In the genomic region with DNA sequence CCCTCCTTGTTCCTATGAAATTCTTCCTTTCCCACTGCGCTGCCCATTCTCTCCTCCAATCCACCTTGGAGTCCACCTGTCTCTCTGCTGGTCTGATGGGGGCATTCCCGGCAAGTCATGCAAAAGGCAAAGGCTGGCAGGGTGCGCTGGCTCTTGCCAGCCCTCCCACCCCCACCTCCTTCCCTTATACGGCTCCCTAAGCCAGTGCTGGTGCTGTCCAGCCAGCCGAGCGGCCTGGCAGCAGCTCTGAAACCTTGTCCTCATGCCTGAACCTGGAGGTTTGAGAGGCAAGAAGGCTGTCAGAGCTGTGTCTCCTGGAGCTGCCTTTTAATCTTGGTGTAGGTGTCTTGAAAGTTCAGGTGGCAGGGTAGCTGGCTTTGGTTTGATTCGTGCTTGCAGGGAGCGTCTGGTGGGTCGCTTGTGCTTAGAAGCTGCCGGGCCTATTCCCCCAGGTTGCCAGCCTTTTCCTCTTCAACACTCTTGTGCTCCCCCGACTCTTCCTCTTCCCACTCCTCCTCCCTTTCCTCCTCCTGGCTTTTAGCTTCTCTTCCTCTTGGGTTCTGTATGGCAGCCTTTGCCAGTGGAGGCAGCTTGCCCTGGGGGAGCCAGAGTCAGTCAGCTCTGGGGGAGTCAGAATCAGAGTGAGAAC, we compare ENCODE assay signal across 9 cellular contexts. TPM values are rescaled to one million over a fixed set of nuclear protein-coding genes. Genes with fewer than 3 reads are reported as not detected.
A peak's percentile ranks its signal among the peaks of the same experiment; 100 is the strongest.
DNase-seq lines count a peak whose midpoint lies in the region; ATAC-seq, FAIRE-seq and TF ChIP-seq lines count a peak whose summit lies in the region.
"Had no signal": no experiment of that assay in that cellular context is flagged by ENCODE, and none has a peak within 500 bp of the region (broad histone marks: within the 10 kb centered on the region; RNA-seq: fewer than 3 reads in every experiment).

No MANE protein-coding gene starts in this region.

- H3K4me1 ChIP-seq in CD8-positive, alpha-beta memory T cell (ENCODE audit: insufficient read depth, low read length) = peaks cover 22% of the 10 kb centered on the region
- H3K4me1 ChIP-seq in PC-3 (ENCODE audit: insufficient read depth, low read length) (peaks cover 6% of the 10 kb centered on the region), endothelial cell of umbilical vein (ENCODE audit: control insufficient read depth, extremely low read depth, insufficient read depth, low read length) (peaks cover 37% of the 10 kb centered on the region), muscle layer of colon (ENCODE audit: insufficient read depth, low read length) (peaks cover 23% of the 10 kb centered on the region)

- H3K27me3 ChIP-seq in CD8-positive, alpha-beta memory T cell (ENCODE audit: insufficient read depth, low read length, poor library complexity, severe bottlenecking) = peaks cover 43% of the 10 kb centered on the region
- H3K27me3 ChIP-seq in PC-3 (ENCODE audit: low read length) (no peaks in the 10 kb centered on the region), endothelial cell of umbilical vein (ENCODE audit: control insufficient read depth in 2 of 2, insufficient read depth in 2 of 2, low read length in 2 of 2) (no peaks in the 10 kb centered on the region), muscle layer of colon (ENCODE audit: control insufficient read depth in 1 of 2, insufficient read depth in 2 of 2, low read length in 2 of 2) (peaks cover 22 to 31% of the 10 kb centered on the region in 2 donors)

- H4K20me1 ChIP-seq in PC-3 (ENCODE audit: low read length) = no peaks in the 10 kb centered on the region
- no peaks in the 10 kb centered on the region for H4K20me1 ChIP-seq in endothelial cell of umbilical vein (replicated peaks; ENCODE audit: control insufficient read depth, extremely low read depth, insufficient read depth, low read length)

- H3K9me3 ChIP-seq in CD8-positive, alpha-beta memory T cell (ENCODE audit: low read length) = no peaks in the 10 kb centered on the region
- H3K9me3 ChIP-seq in PC-3 (ENCODE audit: low read length) (no peaks in the 10 kb centered on the region), endothelial cell of umbilical vein (replicated peaks; ENCODE audit: control insufficient read depth, insufficient read depth, low read length) (no peaks in the 10 kb centered on the region), muscle layer of colon (ENCODE audit: low read length) (no peaks in the 10 kb centered on the region)

- H3K27ac Mint-ChIP-seq in CD8-positive, alpha-beta memory T cell = no peak overlapping the region

- CTCF ChIA-PET in CD8-positive, alpha-beta memory T cell (lab: Charles Lee) = no interaction called here
- CTCF ChIA-PET in PC-3 (lab: Charles Lee) (no interaction called here), endothelial cell of umbilical vein (lab: Charles Lee) (interaction anchor here (0.6 to 7.6 kb wide), 6 partner anchors 26 to 297 kb away, joined by 3 to 162 read pairs (median 7); no protein-coding TSS in a partner anchor)

- H3K36me3 Mint-ChIP-seq in CD8-positive, alpha-beta memory T cell = peaks cover 0 to 4% (median 3%) of the 10 kb centered on the region in 3 donors

- H3K4me1 Mint-ChIP-seq in CD8-positive, alpha-beta memory T cell = peaks cover 30 to 34% (median 31%) of the 10 kb centered on the region in 3 donors

- no peak for DNase-seq in CD8-positive, alpha-beta memory T cell
- DNase-seq in PC-3 (no peak), endothelial cell of umbilical vein (ENCODE audit: low read depth, low spot score) (peak; percentile 40), NCI-H2196 treated with DMSO at 0.1 percent for 48 hours (lab: John Stamatoyannopoulos, UW; ENCODE audit: unreplicated experiment) (no peak), NCI-H1105 treated with DMSO at 0.1 percent for 48 hours (lab: John Stamatoyannopoulos, UW) (no peak), NCI-H1092 (lab: John Stamatoyannopoulos, UW) (no peak)
- no peak for DNase-seq in stimulated activated naive CD4-positive, alpha-beta T cell (lab: John Stamatoyannopoulos, UW)
- DNase-seq: hippocampal formation had no signal

- H3K4me3 ChIP-seq in CD8-positive, alpha-beta memory T cell (ENCODE audit: low read length) = no peak overlapping the region
- H3K4me3 ChIP-seq in PC-3 (ENCODE audit: low read length) (peak overlapping the region; percentile 71), endothelial cell of umbilical vein (replicated peaks in 1 of 3; ENCODE audit: insufficient read depth in 1 of 3, low read depth in 1 of 3, low read length in 3 of 3) (peak overlapping the region; percentile 34 to 83 (median 67)), muscle layer of colon (ENCODE audit: low read depth in 1 of 2, low read length in 2 of 2) (peak overlapping the region; percentile 42 to 72)

- POLR2A ChIA-PET in CD8-positive, alpha-beta memory T cell (lab: Charles Lee) = no interaction called here
- POLR2A ChIA-PET in PC-3 (lab: Charles Lee; ENCODE audit: unreplicated experiment) (no interaction called here), endothelial cell of umbilical vein (lab: Charles Lee) (interaction anchor here (0.5 to 0.7 kb wide), 2 partner anchors 14 to 128 kb away, joined by 3 to 6 read pairs; no protein-coding TSS in a partner anchor)

- BruUV-seq in PC-3 (replicated peaks; lab: Mats Ljungman, UMichigan) = no TSS peak
- BruUV-seq in endothelial cell of umbilical vein (replicated peaks; lab: Mats Ljungman, UMichigan) = no TSS peak

- no peaks in the 10 kb centered on the region for H3K36me3 ChIP-seq in CD8-positive, alpha-beta memory T cell (ENCODE audit: insufficient read depth, low read length)
- H3K36me3 ChIP-seq in PC-3 (ENCODE audit: low read depth, low read length) = no peaks in the 10 kb centered on the region
- peaks cover 0 to 13% of the 10 kb centered on the region in 2 experiments for H3K36me3 ChIP-seq in endothelial cell of umbilical vein (ENCODE audit: control insufficient read depth in 2 of 2, extremely low read depth in 1 of 2, insufficient read depth in 2 of 2, low read length in 2 of 2)
- H3K36me3 ChIP-seq in muscle layer of colon (ENCODE audit: insufficient read depth, low read length) = no peaks in the 10 kb centered on the region

- peak; percentile 12 for FAIRE-seq in endothelial cell of umbilical vein (lab: Jason Lieb, UNC)

- dilution Hi-C loops in endothelial cell of umbilical vein (cut with MboI; ENCODE audit: extremely low pct_ligation_motif_present, low sequenced_read_pairs) = no loop called here

- no peak overlapping the region for H2AFZ ChIP-seq in PC-3 (ENCODE audit: low read length)
- no peak overlapping the region for H2AFZ ChIP-seq in endothelial cell of umbilical vein (ENCODE audit: low read depth, low read length)

- H3F3A ChIP-seq in PC-3 (ENCODE audit: low read length, unreplicated experiment) = no peaks in the 10 kb centered on the region

- H3K4me3 Mint-ChIP-seq in CD8-positive, alpha-beta memory T cell = peak overlapping the region; percentile 51 to 88 (median 82)

- H3K79me2 ChIP-seq in PC-3 (ENCODE audit: low read length) (peaks cover 15% of the 10 kb centered on the region; the same call in 1 of the 2 replicates), endothelial cell of umbilical vein (ENCODE audit: control insufficient read depth, insufficient read depth, low read length) (peaks cover 62% of the 10 kb centered on the region)

- TF ChIP-seq POLR2A in endothelial cell of umbilical vein (IDR thresholded peaks at IDR 0.05; ENCODE audit: low read depth, low read length) = no peak

- H3K9me2 ChIP-seq in PC-3 (replicated peaks; ENCODE audit: low read length) = no peaks in the 10 kb centered on the region

- intact Hi-C loops in PC-3 (cut with micrococcal nuclease) = loop anchor here (2.0 to 10.0 kb wide), 3 partner anchors 50 to 160 kb away; no protein-coding TSS in a partner anchor
- intact Hi-C loops in endothelial cell of umbilical vein (cut with micrococcal nuclease) = loop anchor here (1.0 to 5.0 kb wide), 4 partner anchors 85 to 251 kb away; a partner anchor contains a TSS

- peak overlapping the region; percentile 69 for H3K9ac ChIP-seq in PC-3 (ENCODE audit: low read length)
- H3K9ac ChIP-seq in endothelial cell of umbilical vein (replicated peaks; ENCODE audit: extremely low read depth, insufficient read depth, low read length) = peak overlapping the region; percentile 56
- H3K9ac ChIP-seq in muscle layer of colon (ENCODE audit: low read length) = no peak overlapping the region

- peaks cover 73 to 82% of the 10 kb centered on the region in 2 donors for H3K27me3 Mint-ChIP-seq in CD8-positive, alpha-beta memory T cell

- H3K9me1 ChIP-seq in endothelial cell of umbilical vein (replicated peaks; ENCODE audit: control insufficient read depth, extremely low read depth, insufficient read depth, low read length) = no peaks in the 10 kb centered on the region

- H3K27ac ChIP-seq in CD8-positive, alpha-beta memory T cell (ENCODE audit: low read depth, low read length) = no peak overlapping the region
- H3K27ac ChIP-seq in PC-3 (ENCODE audit: low read length) = peak overlapping the region; percentile 76
- H3K27ac ChIP-seq in endothelial cell of umbilical vein (ENCODE audit: insufficient read depth, low read depth, low read length) = peak overlapping the region; percentile 40
- H3K27ac ChIP-seq in muscle layer of colon (ENCODE audit: low read depth, low read length) = no peak overlapping the region

- H3K4me2 ChIP-seq in PC-3 (ENCODE audit: low read length) (peak overlapping the region; percentile 90), endothelial cell of umbilical vein (ENCODE audit: insufficient read depth, low read length) (peak overlapping the region; percentile 93)

- ATAC-seq in PC-3 = 0 out of 2 replicates have a peak, but pooled peaks have one; percentile 7

- H3K9me3 Mint-ChIP-seq in CD8-positive, alpha-beta memory T cell = no peaks in the 10 kb centered on the region

- TF ChIP-seq CTCF in PC-3 (conservative IDR thresholded peaks at IDR 0.05; ENCODE audit: low read depth, low read length) (no peak), endothelial cell of umbilical vein (IDR thresholded peaks at IDR 0.05; ENCODE audit: extremely low read depth in 1 of 2, insufficient read depth in 1 of 2, low read depth in 1 of 2, low read length in 2 of 2) (no peak)

TF ChIP-seq in endothelial cell of umbilical vein, 7 proteins besides CTCF, POLR2A, EP300 and RAD21 (continues in another document):
- TF ChIP-seq GATA2 (IDR thresholded peaks at IDR 0.05; ENCODE audit: insufficient read depth, insufficient read length, low read depth, low read length) (no peak), JUN (IDR thresholded peaks at IDR 0.05; ENCODE audit: borderline replicate concordance, insufficient read depth, insufficient read length, low read depth) (no peak)

RNA-seq across cellular contexts. Expression of a gene that starts 0.7 kb away (rescaled TPM):
- not detected for total RNA-seq in CD8-positive, alpha-beta memory T cell
- polyA plus RNA-seq in CD8-positive, alpha-beta memory T cell = not detected
- total RNA-seq in PC-3 (2014; rRNA removed) (9.1 and 14.8 TPM in 2 replicates), endothelial cell of umbilical vein (80.6 and 96.2 TPM in 2 replicates)
- polyA plus RNA-seq in endothelial cell of umbilical vein = 63.2 and 86.3 TPM in 2 replicates
- 78.5 and 83.1 TPM in 2 replicates for polyA plus RNA-seq in endothelial cell of umbilical vein (2011; cell fraction: cytosol; rRNA removed)
- 93.1 and 133 TPM in 2 replicates for polyA plus RNA-seq in endothelial cell of umbilical vein (2011; cell fraction: nucleus; rRNA removed)
- polyA plus RNA-seq in endothelial cell of umbilical vein (2012) = 76.7 and 116 TPM in 2 replicates
- polyA minus RNA-seq in endothelial cell of umbilical vein = 167 and 184 TPM in 2 replicates
- polyA minus RNA-seq in endothelial cell of umbilical vein (2011; cell fraction: cytosol; rRNA and poly(A)+ RNA removed) = not detected
- polyA minus RNA-seq in endothelial cell of umbilical vein (2011; cell fraction: nucleus; rRNA and poly(A)+ RNA removed) = 58.4 and 89.5 TPM in 2 replicates

Comparison
In these comparisons a context has a peak if more than half of its experiments do, and no peak if none do; other contexts are left out.
1. H3K27ac ChIP-seq: peak in PC-3 (single experiment) and endothelial cell of umbilical vein (single experiment); none in CD8-positive, alpha-beta memory T cell (single experiment) and muscle layer of colon (single experiment).